In genomic region chr5:3661755-3662296, GRCh38 we compare ENCODE assay signal across 25 cellular contexts.
"Had no signal": no experiment of that assay in that cellular context is flagged by ENCODE, and none has a peak within 500 bp of the region (broad histone marks: within the 10 kb centered on the region; RNA-seq: fewer than 3 reads in every experiment).

No MANE protein-coding gene starts in this region.

- H2AFZ ChIP-seq: neural progenitor cell, parathyroid adenoma had no signal

- H3K27ac ChIP-seq: coronary artery, gastrocnemius medialis, neural progenitor cell, parathyroid adenoma, sigmoid colon, tibial artery, uterus had no signal

- H3K9me3 ChIP-seq: gastrocnemius medialis, mucosa of descending colon, sigmoid colon, tibial artery, uterus had no signal

- H3K4me3 Mint-ChIP-seq: activated CD4-positive, alpha-beta T cell treated with anti-CD3 and anti-CD28 coated beads, Interleukin-2, amount 10 ng/mL, durations not matched to agents 7 days and 5 days; activated naive CD4-positive, alpha-beta T cell treated with anti-CD3 and anti-CD28 coated beads, Interleukin-2, amount 10 ng/mL, durations not matched to agents 7 days and 5 days; activated naive CD8-positive, alpha-beta T cell treated with anti-CD3 and anti-CD28 coated beads, Interleukin-2, amount 50 U/mL, for 24 hours; activated T-cell treated with anti-CD3 and anti-CD28 coated beads, Interleukin-2, amount 50 U/mL, for 4 hours; brain; central memory CD8-positive, alpha-beta T cell; naive B cell; neural progenitor cell had no signal

- H3K79me2 ChIP-seq: parathyroid adenoma had no signal

- H3K27me3 Mint-ChIP-seq: activated CD4-positive, alpha-beta T cell treated with anti-CD3 and anti-CD28 coated beads, Interleukin-2, amount 10 ng/mL, durations not matched to agents 7 days and 5 days; activated naive CD4-positive, alpha-beta T cell treated with anti-CD3 and anti-CD28 coated beads, Interleukin-2, amount 10 ng/mL, durations not matched to agents 7 days and 5 days; activated naive CD8-positive, alpha-beta T cell treated with anti-CD3 and anti-CD28 coated beads, Interleukin-2, amount 50 U/mL, for 24 hours; central memory CD8-positive, alpha-beta T cell; naive B cell had no signal

- H3K4me2 ChIP-seq: neural progenitor cell had no signal

- H3K9me3 Mint-ChIP-seq: activated naive CD8-positive, alpha-beta T cell treated with anti-CD3 and anti-CD28 coated beads, Interleukin-2, amount 50 U/mL, for 24 hours; activated T-cell treated with anti-CD3 and anti-CD28 coated beads, Interleukin-2, amount 50 U/mL, for 4 hours had no signal

- H3K27me3 ChIP-seq: gastrocnemius medialis, neural progenitor cell, sigmoid colon, tibial artery, uterus had no signal

- H3K4me1 Mint-ChIP-seq: activated CD4-positive, alpha-beta T cell treated with anti-CD3 and anti-CD28 coated beads, Interleukin-2, amount 10 ng/mL, durations not matched to agents 7 days and 5 days; activated naive CD4-positive, alpha-beta T cell treated with anti-CD3 and anti-CD28 coated beads, Interleukin-2, amount 10 ng/mL, durations not matched to agents 7 days and 5 days; activated naive CD8-positive, alpha-beta T cell treated with anti-CD3 and anti-CD28 coated beads, Interleukin-2, amount 50 U/mL, for 24 hours; brain; central memory CD8-positive, alpha-beta T cell; naive B cell had no signal

- H3K4me1 ChIP-seq: gastrocnemius medialis, neural progenitor cell, parathyroid adenoma, sigmoid colon, spleen, tibial artery, uterus had no signal

- H3K36me3 Mint-ChIP-seq: activated naive CD4-positive, alpha-beta T cell treated with anti-CD3 and anti-CD28 coated beads, Interleukin-2, amount 10 ng/mL, durations not matched to agents 7 days and 5 days; brain; naive B cell; neural progenitor cell had no signal

- H3K9ac ChIP-seq: neural progenitor cell, parathyroid adenoma had no signal

- H3K36me3 ChIP-seq: gastrocnemius medialis, neural progenitor cell, sigmoid colon, spleen, tibial artery, uterus had no signal

- H3K4me3 ChIP-seq: coronary artery, gastrocnemius medialis, mucosa of descending colon, neural progenitor cell, sigmoid colon, tibial artery, uterus had no signal

- H3K27ac Mint-ChIP-seq: activated CD4-positive, alpha-beta T cell treated with anti-CD3 and anti-CD28 coated beads, Interleukin-2, amount 10 ng/mL, durations not matched to agents 7 days and 5 days; activated naive CD4-positive, alpha-beta T cell treated with anti-CD3 and anti-CD28 coated beads, Interleukin-2, amount 10 ng/mL, durations not matched to agents 7 days and 5 days; activated naive CD8-positive, alpha-beta T cell treated with anti-CD3 and anti-CD28 coated beads, Interleukin-2, amount 50 U/mL, for 24 hours; brain; naive B cell; neural progenitor cell had no signal

- FAIRE-seq: kidney had no signal

- DNase-seq: activated CD4-positive, alpha-beta T cell treated with anti-CD3 and anti-CD28 coated beads, Interleukin-2, amount 10 ng/mL, durations not matched to agents 7 days and 5 days; activated CD8-positive, alpha-beta memory T cell treated with anti-CD3 and anti-CD28 coated beads, Interleukin-2, amount 50 U/mL, for 4 hours; activated naive CD4-positive, alpha-beta T cell treated with anti-CD3 and anti-CD28 coated beads, Interleukin-2, amount 10 ng/mL, durations not matched to agents 7 days and 5 days; activated naive CD8-positive, alpha-beta T cell treated with anti-CD3 and anti-CD28 coated beads, Interleukin-2, amount 50 U/mL, for 24 hours; activated T-cell treated with anti-CD3 and anti-CD28 coated beads, Interleukin-2, amount 50 U/mL, for 4 hours; anterior cingulate cortex; gastrocnemius medialis; head of caudate nucleus; kidney; mucosa of descending colon; naive B cell; sigmoid colon; spleen; stimulated activated CD8-positive, alpha-beta memory T cell treated with anti-CD3 and anti-CD28 coated beads, Interleukin-4, amount 100 ng/mL, for 48 hours; stimulated activated naive CD4-positive, alpha-beta T cell treated with Interleukin-2 at 50 U/mL for 16 hours; substantia nigra; T-helper 1 cell; T-helper 9 cell; tibial artery; uterus had no signal
